In the genomic region with DNA sequence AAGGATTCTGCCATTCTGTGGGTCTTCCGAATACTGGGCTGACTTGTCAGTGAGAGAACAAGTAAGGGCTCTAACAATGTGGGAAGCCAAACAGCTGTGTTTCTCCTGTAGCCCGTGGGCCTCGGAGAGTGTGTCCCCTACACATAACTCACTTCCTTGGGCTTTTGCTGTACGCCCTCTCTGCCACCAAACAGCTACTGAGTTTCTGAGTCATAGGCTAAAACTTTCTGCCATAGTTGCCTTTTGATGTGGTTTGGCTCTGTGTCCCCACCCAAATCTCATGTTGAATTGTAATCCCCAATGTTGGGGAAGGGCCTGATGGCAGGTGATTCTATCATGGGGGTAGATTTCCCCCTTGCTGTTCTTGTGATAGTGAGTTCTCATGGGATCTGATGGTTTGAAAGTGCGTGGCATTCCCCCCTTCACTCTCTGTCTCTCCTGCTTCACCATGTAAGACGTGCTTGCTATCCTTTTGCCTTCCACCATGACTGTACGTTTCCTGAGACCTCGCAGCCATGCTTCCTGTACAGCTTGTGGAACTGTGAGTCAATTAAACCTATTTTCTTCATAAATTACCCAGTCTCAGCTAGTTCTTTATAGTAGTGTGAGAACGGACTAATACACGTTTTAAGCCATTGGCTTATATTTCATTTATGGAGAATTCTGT, we compare ENCODE assay signal across 20 cellular contexts.
A peak's percentile ranks its signal among the peaks of the same experiment; 100 is the strongest.
DNase-seq lines count a peak whose midpoint lies in the region; ATAC-seq, FAIRE-seq and TF ChIP-seq lines count a peak whose summit lies in the region.
"Had no signal": no experiment of that assay in that cellular context is flagged by ENCODE, and none has a peak within 500 bp of the region (broad histone marks: within the 10 kb centered on the region; RNA-seq: fewer than 3 reads in every experiment).

No MANE protein-coding gene starts in this region.

- H3K4me2 ChIP-seq in GM12878 (ENCODE audit: control insufficient read depth, insufficient read depth), result no peak overlapping the region

- H3K27me3 ChIP-seq in GM12878 (replicated peaks in 1 of 2; ENCODE audit: control insufficient read depth in 2 of 2, insufficient read depth in 2 of 2, low read length in 1 of 2) (no peaks in the 10 kb centered on the region), BE2C (no peaks in the 10 kb centered on the region)
- H3K27me3 ChIP-seq: spleen, upper lobe of right lung had no signal

- POLR2A ChIA-PET in GM12878 (lab: Charles Lee), result no interaction called here

- H3K27ac ChIP-seq in GM12878 (ENCODE audit: control insufficient read depth, insufficient read depth), result no peak overlapping the region
- H3K27ac ChIP-seq: prostate gland, spleen, upper lobe of right lung had no signal

- peak; percentile 53 to 90 for ATAC-seq in activated T-cell treated with anti-CD3 and anti-CD28 coated beads, Interleukin-2, amount 50 U/mL, for 4 hours
- ATAC-seq in GM12878, result no peak
- peak; percentile 84 for ATAC-seq in stimulated activated effector memory CD8-positive, alpha-beta T cell treated with anti-CD3 and anti-CD28 coated beads, Interleukin-12 subunit alpha, Interleukin-12 subunit beta, amount 100 ng/mL, for 72 hours
- ATAC-seq: upper lobe of right lung had no signal

- peak overlapping the region; percentile 10 for H3K27ac Mint-ChIP-seq in stimulated activated effector memory CD8-positive, alpha-beta T cell treated with anti-CD3 and anti-CD28 coated beads, Interleukin-12 subunit alpha, Interleukin-12 subunit beta, amount 100 ng/mL, for 72 hours
- H3K27ac Mint-ChIP-seq: nephron; stimulated activated naive CD8-positive, alpha-beta T cell treated with anti-CD3 and anti-CD28 coated beads, Interleukin-15, Interleukin-2, amounts not matched to agents 100 ng/mL and 50 ng/mL, for 24 hours had no signal

- TF ChIP-seq CTCF in GM12878 (IDR thresholded peaks at IDR 0.05 in 2 of 3, conservative IDR thresholded peaks at IDR 0.05 in 1 of 3; ENCODE audit: control insufficient read depth in 2 of 3, extremely low read depth in 1 of 3, insufficient read depth in 1 of 3, low read depth in 3 of 3, low read length in 3 of 3), result no peak
- no peak for TF ChIP-seq CTCF in BE2C (IDR thresholded peaks at IDR 0.05; ENCODE audit: low read depth, low read length)

- no peaks in the 10 kb centered on the region for H4K20me1 ChIP-seq in GM12878 (ENCODE audit: control insufficient read depth, insufficient read depth)

- H3K36me3 ChIP-seq in GM12878 (ENCODE audit: control insufficient read depth in 2 of 2, insufficient read depth in 2 of 2, low read length in 1 of 2) (no peaks in the 10 kb centered on the region), BE2C (no peaks in the 10 kb centered on the region)
- H3K36me3 ChIP-seq: prostate gland, spleen, upper lobe of right lung had no signal

- no peaks in the 10 kb centered on the region for H3K9me3 Mint-ChIP-seq in activated T-cell treated with anti-CD3 and anti-CD28 coated beads, Interleukin-2, amount 50 U/mL, for 4 hours
- peaks cover 8% of the 10 kb centered on the region for H3K9me3 Mint-ChIP-seq in stimulated activated effector memory CD8-positive, alpha-beta T cell treated with anti-CD3 and anti-CD28 coated beads, Interleukin-12 subunit alpha, Interleukin-12 subunit beta, amount 100 ng/mL, for 72 hours
- H3K9me3 Mint-ChIP-seq: nephron had no signal

- TF ChIP-seq POLR2A in GM12878 (IDR thresholded peaks at IDR 0.05; ENCODE audit: low read depth, low read length), result no peak

- H3K4me3 ChIP-seq in GM12878, result no peak overlapping the region
- no peak overlapping the region for H3K4me3 ChIP-seq in BE2C (ENCODE audit: low read depth, low read length)
- H3K4me3 ChIP-seq: prostate gland, spleen, upper lobe of right lung had no signal

- SMC1A ChIA-PET in GM12878 (lab: Charles Lee; ENCODE audit: uncharacterized antibody, unreplicated experiment), result interaction anchor here (1.6 kb wide), 1 partner anchor 299 kb away, joined by 3 read pairs; no protein-coding TSS in a partner anchor

- in situ Hi-C loops in GM12878 (cut with MboI) (no loop called here), KBM-7 (cut with MboI; ENCODE audit: low pct_unique_long_range_greater_than_20kb, low sequenced_read_pairs) (no loop called here)

- H2AFZ ChIP-seq in GM12878 (ENCODE audit: control insufficient read depth, low read depth, low read length), result no peak overlapping the region

- DNase-seq in activated T-cell treated with anti-CD3 and anti-CD28 coated beads, Interleukin-2, amount 50 U/mL, for 4 hours, result no peak
- no peak for DNase-seq in activated T-cell treated with anti-CD3 and anti-CD28 coated beads for 4 hours
- DNase-seq in LHCN-M2 (ENCODE audit: low read depth), result peak; percentile 39
- DNase-seq in GM12878 (ENCODE audit: low read depth, low spot score), result no peak
- no peak for DNase-seq in stimulated activated effector memory CD8-positive, alpha-beta T cell treated with anti-CD3 and anti-CD28 coated beads, Interleukin-12 subunit alpha, Interleukin-12 subunit beta, amount 100 ng/mL, for 72 hours (ENCODE audit: low spot score in 2 of 2)
- DNase-seq in KBM-7, result no peak
- no peak for DNase-seq in DMS79 treated with DMSO at 0.1 percent for 48 hours (lab: John Stamatoyannopoulos, UW)
- DNase-seq in BE2C, result no peak
- DNase-seq: amygdala, cerebellar nuclear complex, islet precursor cell, mammary epithelial cell, MV-4-11, NCI-H2029, NCI-H524, spleen, upper lobe of right lung had no signal

- H3K36me3 Mint-ChIP-seq in activated T-cell treated with anti-CD3 and anti-CD28 coated beads, Interleukin-2, amount 50 U/mL, for 4 hours (ENCODE audit: insufficient read depth), result no peaks in the 10 kb centered on the region
- no peaks in the 10 kb centered on the region for H3K36me3 Mint-ChIP-seq in stimulated activated effector memory CD8-positive, alpha-beta T cell treated with anti-CD3 and anti-CD28 coated beads, Interleukin-12 subunit alpha, Interleukin-12 subunit beta, amount 100 ng/mL, for 72 hours

- no peak for FAIRE-seq in GM12878 (lab: Jason Lieb, UNC)

- H3K4me1 ChIP-seq in GM12878 (ENCODE audit: control insufficient read depth, insufficient read depth, low read length), result no peaks in the 10 kb centered on the region
- H3K4me1 ChIP-seq in BE2C, result no peaks in the 10 kb centered on the region
- H3K4me1 ChIP-seq: prostate gland, upper lobe of right lung had no signal

- WGBS in GM12878 (ENCODE audit: insufficient coverage, insufficient replicate concordance, low lambda C conversion rate, missing lambda C conversion rate), result 26% methylated on average over 10 of the region's 10 CpGs

- H3K9ac ChIP-seq in GM12878 (ENCODE audit: control insufficient read depth, insufficient read depth, low read length), result no peak overlapping the region

- no peak for TF ChIP-seq RAD21 in GM12878 (IDR thresholded peaks at IDR 0.05; ENCODE audit: insufficient read depth, low read depth, low read length)

- no peak overlapping the region for H3K4me3 Mint-ChIP-seq in activated T-cell treated with anti-CD3 and anti-CD28 coated beads, Interleukin-2, amount 50 U/mL, for 4 hours
- no peak overlapping the region for H3K4me3 Mint-ChIP-seq in stimulated activated effector memory CD8-positive, alpha-beta T cell treated with anti-CD3 and anti-CD28 coated beads, Interleukin-12 subunit alpha, Interleukin-12 subunit beta, amount 100 ng/mL, for 72 hours
- H3K4me3 Mint-ChIP-seq: nephron; stimulated activated naive CD8-positive, alpha-beta T cell treated with anti-CD3 and anti-CD28 coated beads, Interleukin-15, Interleukin-2, amounts not matched to agents 100 ng/mL and 50 ng/mL, for 24 hours had no signal

- RAD21 ChIA-PET in GM12878 (lab: Charles Lee; ENCODE audit: unreplicated experiment), result no interaction called here

- H3K79me2 ChIP-seq in GM12878 (ENCODE audit: control insufficient read depth, insufficient read depth, low read length), result no peaks in the 10 kb centered on the region

- H3K9me3 ChIP-seq in GM12878 (replicated peaks; ENCODE audit: control insufficient read depth, insufficient read depth, low read length) (no peaks in the 10 kb centered on the region; the same call in 2 of the 3 replicates), BE2C (no peaks in the 10 kb centered on the region)
- H3K9me3 ChIP-seq: prostate gland, spleen, upper lobe of right lung had no signal

- CTCF ChIA-PET in GM12878 (lab: Yijun Ruan, JAX), result no interaction called here

- H3K27me3 Mint-ChIP-seq in activated T-cell treated with anti-CD3 and anti-CD28 coated beads, Interleukin-2, amount 50 U/mL, for 4 hours (ENCODE audit: low read depth), result no peaks in the 10 kb centered on the region
- H3K27me3 Mint-ChIP-seq: stimulated activated naive CD8-positive, alpha-beta T cell treated with anti-CD3 and anti-CD28 coated beads, Interleukin-15, Interleukin-2, amounts not matched to agents 100 ng/mL and 50 ng/mL, for 24 hours had no signal

- BruUV-seq in GM12878 (replicated peaks; lab: Mats Ljungman, UMichigan), result no TSS peak

- H3K4me1 Mint-ChIP-seq in activated T-cell treated with anti-CD3 and anti-CD28 coated beads, Interleukin-2, amount 50 U/mL, for 4 hours (ENCODE audit: low read depth), result peaks cover 8% of the 10 kb centered on the region
- peaks cover 13% of the 10 kb centered on the region for H3K4me1 Mint-ChIP-seq in stimulated activated effector memory CD8-positive, alpha-beta T cell treated with anti-CD3 and anti-CD28 coated beads, Interleukin-12 subunit alpha, Interleukin-12 subunit beta, amount 100 ng/mL, for 72 hours
- H3K4me1 Mint-ChIP-seq: nephron had no signal

- intact Hi-C loops in GM12878 (cut with micrococcal nuclease; ENCODE audit: unreplicated experiment), result no loop called here

- no peak for TF ChIP-seq EP300 in GM12878 (IDR thresholded peaks at IDR 0.05; ENCODE audit: borderline replicate concordance in 1 of 2, control insufficient read depth in 1 of 2, low read depth in 2 of 2, low read length in 2 of 2)

TF ChIP-seq in GM12878, 131 proteins besides CTCF, POLR2A, EP300 and RAD21:
- TF ChIP-seq TCF7 (IDR thresholded peaks at IDR 0.05; ENCODE audit: borderline replicate concordance) (0 out of 2 replicates have a peak, but pooled peaks have one; percentile 56), CBX3 (IDR thresholded peaks at IDR 0.05; ENCODE audit: borderline replicate concordance, low read depth) (no peak)
